In the genomic region with DNA sequence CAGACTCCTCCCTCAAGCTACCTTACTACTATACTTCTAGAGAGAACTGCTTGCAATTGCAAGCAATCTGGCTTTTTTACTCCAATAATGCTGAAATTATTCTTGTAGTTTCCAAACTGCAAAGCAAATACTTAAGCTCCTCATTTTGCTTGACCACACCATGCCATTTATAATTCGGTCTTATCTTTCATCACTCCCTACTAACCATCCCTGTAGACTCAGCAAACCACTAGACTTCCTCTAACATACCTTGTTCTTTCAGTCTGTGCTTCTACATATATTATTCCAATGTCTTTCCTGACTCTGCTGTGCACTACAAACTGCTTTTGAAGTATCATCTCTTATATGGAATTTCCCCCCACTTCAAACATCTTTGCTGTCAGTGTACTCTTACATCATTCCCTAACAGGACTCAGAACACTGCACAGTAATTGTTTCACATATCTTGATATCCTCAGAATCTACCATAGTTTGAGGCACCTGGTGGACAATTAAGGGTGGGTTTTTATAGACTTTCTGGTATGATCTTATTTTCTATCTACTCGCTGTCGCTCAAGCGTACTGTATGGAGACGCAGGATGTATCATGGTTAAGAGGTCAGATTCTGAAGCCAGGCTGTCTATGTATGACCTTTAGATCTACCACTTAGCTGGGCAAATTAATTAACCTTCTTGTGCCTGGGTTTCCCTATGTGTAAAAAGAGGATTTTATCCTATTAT, we compare ENCODE assay signal across 8 cellular contexts. TPM values are rescaled to one million over a fixed set of nuclear protein-coding genes. Genes with fewer than 3 reads are reported as not detected.
DNase-seq lines count a peak whose midpoint lies in the region; ATAC-seq and TF ChIP-seq lines count a peak whose summit lies in the region.

No MANE protein-coding gene starts in this region.

- peaks cover 38% of the 10 kb centered on the region for H3K4me1 Mint-ChIP-seq in Calu3 (ENCODE audit: low read depth, unreplicated experiment)

- peaks cover 25% of the 10 kb centered on the region for H3K36me3 Mint-ChIP-seq in Calu3 (ENCODE audit: insufficient read depth, unreplicated experiment)

- TF ChIP-seq CTCF in Calu3 (IDR thresholded peaks at IDR 0.05; ENCODE audit: unreplicated experiment) (no peak), prostate gland (IDR thresholded peaks at IDR 0.05) (no peak)

- H3K27me3 ChIP-seq in endocrine pancreas (ENCODE audit: control insufficient read depth, insufficient read depth, low read length) (no peaks in the 10 kb centered on the region), prostate gland (replicated peaks; ENCODE audit: insufficient read depth) (no peaks in the 10 kb centered on the region)

- peak overlapping the region; percentile 98 for H3K4me3 ChIP-seq in endocrine pancreas (ENCODE audit: control insufficient read depth, insufficient read depth, low read length)
- H3K4me3 ChIP-seq in prostate gland = peak overlapping the region; percentile 64 to 94

- H3K9me3 ChIP-seq in endocrine pancreas (ENCODE audit: control insufficient read depth, low read length) (no peaks in the 10 kb centered on the region), prostate gland (no peaks in the 10 kb centered on the region)

- DNase-seq in Calu3 = no peak
- peak; percentile 58 for DNase-seq in OCI-M1 (lab: John Stamatoyannopoulos, UW)
- no peak for DNase-seq in prostate gland (ENCODE audit: low spot score)
- DNase-seq in NCI-H2227 (lab: John Stamatoyannopoulos, UW; ENCODE audit: unreplicated experiment) = no peak
- DNase-seq in NCI-H524 treated with DMSO at 0.1 percent for 48 hours (lab: John Stamatoyannopoulos, UW) = no peak

- peak overlapping the region; percentile 98 to 99 for H3K27ac ChIP-seq in prostate gland

- H3K4me1 ChIP-seq in endocrine pancreas (ENCODE audit: control insufficient read depth, insufficient read depth, low read length) (peaks cover 15% of the 10 kb centered on the region), prostate gland (replicated peaks) (peaks cover 2% of the 10 kb centered on the region)

- CTCF ChIA-PET in Calu3 (lab: Charles Lee) = no interaction called here

- intact Hi-C loops in Calu3 (cut with micrococcal nuclease; ENCODE audit: unreplicated experiment) (loop anchor here (5.0 kb wide), 1 partner anchor 65 kb away; no protein-coding TSS in a partner anchor), prostate gland (cut with DNase I) (loop anchor here (10.0 kb wide), 1 partner anchor 1183 kb away; the partner anchor contains the start of gene GPBP1)

- no peak for ATAC-seq in GM19452 (IDR thresholded peaks at IDR 0.05; ENCODE audit: unreplicated experiment)
- no peak for ATAC-seq in GM21390 (IDR thresholded peaks at IDR 0.05; ENCODE audit: unreplicated experiment)

- no peaks in the 10 kb centered on the region for H3K27me3 Mint-ChIP-seq in Calu3 (ENCODE audit: unreplicated experiment)

- TF ChIP-seq POLR2A in prostate gland (IDR thresholded peaks at IDR 0.05) = no peak

- peaks cover 3% of the 10 kb centered on the region for H3K9me3 Mint-ChIP-seq in Calu3 (ENCODE audit: low read depth, unreplicated experiment)

- H3K27ac Mint-ChIP-seq in Calu3 (ENCODE audit: unreplicated experiment) = no peak overlapping the region

- H3K9ac ChIP-seq in endocrine pancreas (ENCODE audit: control insufficient read depth, insufficient read depth, low read length) = no peak overlapping the region

- WGBS in prostate gland = 53% methylated on average over 5 of the region's 5 CpGs

- peak overlapping the region; percentile 93 for H3K4me3 Mint-ChIP-seq in Calu3 (ENCODE audit: low read depth, unreplicated experiment)

- H3K36me3 ChIP-seq in endocrine pancreas (ENCODE audit: control insufficient read depth, insufficient read depth, low read length) = peaks cover under 1% of the 10 kb centered on the region
- no peaks in the 10 kb centered on the region for H3K36me3 ChIP-seq in prostate gland

- BruUV-seq in Calu3 (replicated peaks; lab: Mats Ljungman, UMichigan) = no TSS peak

RNA-seq across cellular contexts. Expression of gene IL6ST, which starts 2.8 kb away (rescaled TPM):
- total RNA-seq in Calu3 (2022) (93.5 and 100 TPM in 2 replicates), prostate gland (100 to 1,000 TPM; 186 to 228 TPM)
